1 cellular context compared by ENCODE assay signal in the genomic region with DNA sequence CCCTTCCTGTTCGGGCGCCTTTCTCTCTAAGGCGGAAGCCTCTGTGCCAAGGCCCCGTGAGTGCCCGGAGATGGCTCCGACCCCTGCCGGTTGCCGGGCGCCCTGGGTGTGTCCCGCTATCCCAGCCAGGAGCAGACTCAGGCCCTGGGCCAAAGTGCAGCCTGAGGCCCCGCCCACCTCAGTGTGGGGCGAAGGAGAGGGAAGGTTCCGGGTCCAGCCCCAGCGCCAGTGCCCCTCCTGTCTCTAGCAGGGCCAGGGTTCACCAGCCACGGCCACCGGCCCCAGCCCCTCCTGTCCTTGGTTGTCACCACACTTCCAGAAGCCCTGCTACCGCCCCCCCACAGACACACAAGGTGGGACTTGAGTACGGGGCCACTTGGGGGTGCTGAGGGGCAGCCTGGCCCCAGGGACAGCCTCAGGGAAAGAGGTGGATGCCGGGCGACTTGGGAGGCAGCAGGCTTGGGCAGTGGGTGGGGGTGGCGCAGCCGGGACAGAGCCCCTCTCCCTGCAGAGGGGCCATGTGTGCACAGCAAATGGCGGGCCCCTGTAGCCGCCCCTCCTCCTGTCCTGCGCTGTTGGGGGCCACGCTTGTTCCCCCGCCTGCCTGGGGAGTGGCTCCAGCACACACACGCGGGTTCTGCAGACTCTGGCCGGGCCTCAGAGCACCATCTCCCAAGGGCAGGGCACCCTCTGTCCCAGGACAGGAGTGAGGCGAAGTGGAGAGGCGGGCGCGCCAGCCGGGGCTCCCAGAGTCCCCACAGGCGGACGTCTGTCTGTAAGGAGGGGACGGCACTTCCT.
TF ChIP-seq lines count a peak whose summit lies in the region.

No MANE protein-coding gene starts in this region.

TF ChIP-seq in HepG2, 621 proteins besides CTCF, POLR2A, EP300 and RAD21 (continued from another document and continues in another):
- TF ChIP-seq, protein P1, sequence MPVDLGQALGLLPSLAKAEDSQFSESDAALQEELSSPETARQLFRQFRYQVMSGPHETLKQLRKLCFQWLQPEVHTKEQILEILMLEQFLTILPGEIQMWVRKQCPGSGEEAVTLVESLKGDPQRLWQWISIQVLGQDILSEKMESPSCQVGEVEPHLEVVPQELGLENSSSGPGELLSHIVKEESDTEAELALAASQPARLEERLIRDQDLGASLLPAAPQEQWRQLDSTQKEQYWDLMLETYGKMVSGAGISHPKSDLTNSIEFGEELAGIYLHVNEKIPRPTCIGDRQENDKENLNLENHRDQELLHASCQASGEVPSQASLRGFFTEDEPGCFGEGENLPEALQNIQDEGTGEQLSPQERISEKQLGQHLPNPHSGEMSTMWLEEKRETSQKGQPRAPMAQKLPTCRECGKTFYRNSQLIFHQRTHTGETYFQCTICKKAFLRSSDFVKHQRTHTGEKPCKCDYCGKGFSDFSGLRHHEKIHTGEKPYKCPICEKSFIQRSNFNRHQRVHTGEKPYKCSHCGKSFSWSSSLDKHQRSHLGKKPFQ (CRISPR knock-in tag; IDR thresholded peaks at IDR 0.05; ENCODE audit: insufficient replicate concordance) = no peak
- TF ChIP-seq ARNT (IDR thresholded peaks at IDR 0.05) (no peak), RXRA (CRISPR knock-in tag; IDR thresholded peaks at IDR 0.05) (peak; percentile 66; the same call in 1 of the 2 replicates), RFX5 (IDR thresholded peaks at IDR 0.05; ENCODE audit: low read depth, low read length) (no peak), ZNF138 (CRISPR knock-in tag; IDR thresholded peaks at IDR 0.05; ENCODE audit: low read depth) (no peak), THAP11 (CRISPR knock-in tag; IDR thresholded peaks at IDR 0.05) (peak; percentile 72), ZNF253 (CRISPR knock-in tag; IDR thresholded peaks at IDR 0.05; ENCODE audit: borderline replicate concordance) (no peak; the same call in 1 of the 2 replicates), REPIN1 (CRISPR knock-in tag; IDR thresholded peaks at IDR 0.05; ENCODE audit: borderline replicate concordance, low read depth) (peak; percentile 73), AGO1 (IDR thresholded peaks at IDR 0.05; ENCODE audit: low read depth, low read length, poor library complexity, severe bottlenecking) (peak; percentile 26), XBP1 (CRISPR knock-in tag; IDR thresholded peaks at IDR 0.05) (no peak), ZEB1 (IDR thresholded peaks at IDR 0.05; ENCODE audit: insufficient replicate concordance, low read depth) (no peak), SCMH1 (CRISPR knock-in tag; IDR thresholded peaks at IDR 0.05; ENCODE audit: borderline replicate concordance) (no peak), ZNF629 (CRISPR knock-in tag; conservative IDR thresholded peaks at IDR 0.05) (peak; percentile 51; the same call in 1 of the 2 replicates), NFKB2 (CRISPR knock-in tag; IDR thresholded peaks at IDR 0.05; ENCODE audit: borderline replicate concordance) (peak; percentile 78), ZNF337 (CRISPR knock-in tag; IDR thresholded peaks at IDR 0.05; ENCODE audit: borderline replicate concordance, low read depth) (0 out of 2 replicates have a peak, but pooled peaks have one; percentile 34), ZNF724P (CRISPR knock-in tag; IDR thresholded peaks at IDR 0.05; ENCODE audit: borderline replicate concordance) (no peak), ZSCAN9 (CRISPR knock-in tag; IDR thresholded peaks at IDR 0.05; ENCODE audit: borderline replicate concordance) (peak; percentile 48), ZNF331 (CRISPR knock-in tag; IDR thresholded peaks at IDR 0.05) (peak; percentile 48; the same call in 1 of the 2 replicates), DNMT3B (CRISPR knock-in tag; conservative IDR thresholded peaks at IDR 0.05) (no peak; the same call in 1 of the 2 replicates), SKI (IDR thresholded peaks at IDR 0.05; ENCODE audit: partially characterized antibody) (peak; percentile 85), ZNF737 (CRISPR knock-in tag; IDR thresholded peaks at IDR 0.05; ENCODE audit: borderline replicate concordance) (0 out of 2 replicates have a peak, but pooled peaks have one; percentile 37), ZNF33A (CRISPR knock-in tag; IDR thresholded peaks at IDR 0.05; ENCODE audit: borderline replicate concordance) (no peak), ZNF713 (CRISPR knock-in tag; IDR thresholded peaks at IDR 0.05) (peak; percentile 90; the same call in 1 of the 2 replicates), ARHGAP35 (CRISPR knock-in tag; IDR thresholded peaks at IDR 0.05; ENCODE audit: borderline replicate concordance) (no peak), SRF (IDR thresholded peaks at IDR 0.05; ENCODE audit: low read depth, low read length) (no peak), ZNF605 (CRISPR knock-in tag; IDR thresholded peaks at IDR 0.05) (peak; percentile 94), KLF6 (CRISPR knock-in tag; IDR thresholded peaks at IDR 0.05) (peak; percentile 65; the same call in 1 of the 2 replicates)
- TF ChIP-seq, protein P2, sequence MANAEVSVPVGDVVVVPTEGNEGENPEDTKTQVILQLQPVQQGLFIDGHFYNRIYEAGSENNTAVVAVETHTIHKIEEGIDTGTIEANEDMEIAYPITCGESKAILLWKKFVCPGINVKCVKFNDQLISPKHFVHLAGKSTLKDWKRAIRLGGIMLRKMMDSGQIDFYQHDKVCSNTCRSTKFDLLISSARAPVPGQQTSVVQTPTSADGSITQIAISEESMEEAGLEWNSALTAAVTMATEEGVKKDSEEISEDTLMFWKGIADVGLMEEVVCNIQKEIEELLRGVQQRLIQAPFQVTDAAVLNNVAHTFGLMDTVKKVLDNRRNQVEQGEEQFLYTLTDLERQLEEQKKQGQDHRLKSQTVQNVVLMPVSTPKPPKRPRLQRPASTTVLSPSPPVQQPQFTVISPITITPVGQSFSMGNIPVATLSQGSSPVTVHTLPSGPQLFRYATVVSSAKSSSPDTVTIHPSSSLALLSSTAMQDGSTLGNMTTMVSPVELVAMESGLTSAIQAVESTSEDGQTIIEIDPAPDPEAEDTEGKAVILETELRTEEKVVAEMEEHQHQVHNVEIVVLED (CRISPR knock-in tag; IDR thresholded peaks at IDR 0.05; ENCODE audit: borderline replicate concordance) = peak; percentile 60; the same call in 1 of the 2 replicates
- TF ChIP-seq, protein P3, sequence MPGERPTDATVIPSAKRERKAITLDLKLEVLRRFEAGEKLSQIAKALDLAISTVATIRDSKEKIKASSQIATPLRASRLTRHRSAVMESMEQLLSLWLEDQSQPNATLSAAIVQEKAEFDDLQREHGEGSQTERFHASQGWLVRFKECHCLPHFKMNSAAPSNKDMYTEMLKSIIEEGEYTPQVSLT (CRISPR knock-in tag; IDR thresholded peaks at IDR 0.05; ENCODE audit: borderline replicate concordance, low read depth) = no peak
- TF ChIP-seq, protein P4, sequence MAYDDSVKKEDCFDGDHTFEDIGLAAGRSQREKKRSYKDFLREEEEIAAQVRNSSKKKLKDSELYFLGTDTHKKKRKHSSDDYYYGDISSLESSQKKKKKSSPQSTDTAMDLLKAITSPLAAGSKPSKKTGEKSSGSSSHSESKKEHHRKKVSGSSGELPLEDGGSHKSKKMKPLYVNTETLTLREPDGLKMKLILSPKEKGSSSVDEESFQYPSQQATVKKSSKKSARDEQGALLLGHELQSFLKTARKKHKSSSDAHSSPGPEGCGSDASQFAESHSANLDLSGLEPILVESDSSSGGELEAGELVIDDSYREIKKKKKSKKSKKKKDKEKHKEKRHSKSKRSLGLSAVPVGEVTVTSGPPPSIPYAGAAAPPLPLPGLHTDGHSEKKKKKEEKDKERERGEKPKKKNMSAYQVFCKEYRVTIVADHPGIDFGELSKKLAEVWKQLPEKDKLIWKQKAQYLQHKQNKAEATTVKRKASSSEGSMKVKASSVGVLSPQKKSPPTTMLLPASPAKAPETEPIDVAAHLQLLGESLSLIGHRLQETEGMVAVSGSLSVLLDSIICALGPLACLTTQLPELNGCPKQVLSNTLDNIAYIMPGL (CRISPR knock-in tag; IDR thresholded peaks at IDR 0.05; ENCODE audit: borderline replicate concordance in 1 of 2, low read depth in 1 of 2) = peak; percentile 60 to 79; a peak in 3 of 4 replicates
- TF ChIP-seq, protein P5, sequence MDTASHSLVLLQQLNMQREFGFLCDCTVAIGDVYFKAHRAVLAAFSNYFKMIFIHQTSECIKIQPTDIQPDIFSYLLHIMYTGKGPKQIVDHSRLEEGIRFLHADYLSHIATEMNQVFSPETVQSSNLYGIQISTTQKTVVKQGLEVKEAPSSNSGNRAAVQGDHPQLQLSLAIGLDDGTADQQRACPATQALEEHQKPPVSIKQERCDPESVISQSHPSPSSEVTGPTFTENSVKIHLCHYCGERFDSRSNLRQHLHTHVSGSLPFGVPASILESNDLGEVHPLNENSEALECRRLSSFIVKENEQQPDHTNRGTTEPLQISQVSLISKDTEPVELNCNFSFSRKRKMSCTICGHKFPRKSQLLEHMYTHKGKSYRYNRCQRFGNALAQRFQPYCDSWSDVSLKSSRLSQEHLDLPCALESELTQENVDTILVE (CRISPR knock-in tag; IDR thresholded peaks at IDR 0.05) = peak; percentile 59
- TF ChIP-seq, protein P6, sequence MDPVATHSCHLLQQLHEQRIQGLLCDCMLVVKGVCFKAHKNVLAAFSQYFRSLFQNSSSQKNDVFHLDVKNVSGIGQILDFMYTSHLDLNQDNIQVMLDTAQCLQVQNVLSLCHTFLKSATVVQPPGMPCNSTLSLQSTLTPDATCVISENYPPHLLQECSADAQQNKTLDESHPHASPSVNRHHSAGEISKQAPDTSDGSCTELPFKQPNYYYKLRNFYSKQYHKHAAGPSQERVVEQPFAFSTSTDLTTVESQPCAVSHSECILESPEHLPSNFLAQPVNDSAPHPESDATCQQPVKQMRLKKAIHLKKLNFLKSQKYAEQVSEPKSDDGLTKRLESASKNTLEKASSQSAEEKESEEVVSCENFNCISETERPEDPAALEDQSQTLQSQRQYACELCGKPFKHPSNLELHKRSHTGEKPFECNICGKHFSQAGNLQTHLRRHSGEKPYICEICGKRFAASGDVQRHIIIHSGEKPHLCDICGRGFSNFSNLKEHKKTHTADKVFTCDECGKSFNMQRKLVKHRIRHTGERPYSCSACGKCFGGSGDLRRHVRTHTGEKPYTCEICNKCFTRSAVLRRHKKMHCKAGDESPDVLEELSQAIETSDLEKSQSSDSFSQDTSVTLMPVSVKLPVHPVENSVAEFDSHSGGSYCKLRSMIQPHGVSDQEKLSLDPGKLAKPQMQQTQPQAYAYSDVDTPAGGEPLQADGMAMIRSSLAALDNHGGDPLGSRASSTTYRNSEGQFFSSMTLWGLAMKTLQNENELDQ (CRISPR knock-in tag; IDR thresholded peaks at IDR 0.05; ENCODE audit: borderline replicate concordance) = no peak
- TF ChIP-seq, protein P7, sequence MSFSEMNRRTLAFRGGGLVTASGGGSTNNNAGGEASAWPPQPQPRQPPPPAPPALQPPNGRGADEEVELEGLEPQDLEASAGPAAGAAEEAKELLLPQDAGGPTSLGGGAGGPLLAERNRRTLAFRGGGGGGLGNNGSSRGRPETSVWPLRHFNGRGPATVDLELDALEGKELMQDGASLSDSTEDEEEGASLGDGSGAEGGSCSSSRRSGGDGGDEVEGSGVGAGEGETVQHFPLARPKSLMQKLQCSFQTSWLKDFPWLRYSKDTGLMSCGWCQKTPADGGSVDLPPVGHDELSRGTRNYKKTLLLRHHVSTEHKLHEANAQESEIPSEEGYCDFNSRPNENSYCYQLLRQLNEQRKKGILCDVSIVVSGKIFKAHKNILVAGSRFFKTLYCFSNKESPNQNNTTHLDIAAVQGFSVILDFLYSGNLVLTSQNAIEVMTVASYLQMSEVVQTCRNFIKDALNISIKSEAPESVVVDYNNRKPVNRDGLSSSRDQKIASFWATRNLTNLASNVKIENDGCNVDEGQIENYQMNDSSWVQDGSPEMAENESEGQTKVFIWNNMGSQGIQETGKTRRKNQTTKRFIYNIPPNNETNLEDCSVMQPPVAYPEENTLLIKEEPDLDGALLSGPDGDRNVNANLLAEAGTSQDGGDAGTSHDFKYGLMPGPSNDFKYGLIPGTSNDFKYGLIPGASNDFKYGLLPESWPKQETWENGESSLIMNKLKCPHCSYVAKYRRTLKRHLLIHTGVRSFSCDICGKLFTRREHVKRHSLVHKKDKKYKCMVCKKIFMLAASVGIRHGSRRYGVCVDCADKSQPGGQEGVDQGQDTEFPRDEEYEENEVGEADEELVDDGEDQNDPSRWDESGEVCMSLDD (CRISPR knock-in tag; IDR thresholded peaks at IDR 0.05; ENCODE audit: borderline replicate concordance) = peak; percentile 69; the same call in 1 of the 2 replicates
- TF ChIP-seq, protein P8, sequence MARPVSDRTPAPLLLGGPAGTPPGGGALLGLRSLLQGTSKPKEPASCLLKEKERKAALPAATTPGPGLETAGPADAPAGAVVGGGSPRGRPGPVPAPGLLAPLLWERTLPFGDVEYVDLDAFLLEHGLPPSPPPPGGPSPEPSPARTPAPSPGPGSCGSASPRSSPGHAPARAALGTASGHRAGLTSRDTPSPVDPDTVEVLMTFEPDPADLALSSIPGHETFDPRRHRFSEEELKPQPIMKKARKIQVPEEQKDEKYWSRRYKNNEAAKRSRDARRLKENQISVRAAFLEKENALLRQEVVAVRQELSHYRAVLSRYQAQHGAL (CRISPR knock-in tag; IDR thresholded peaks at IDR 0.05; ENCODE audit: not compliant biosample characterization) = peak; percentile 34
- TF ChIP-seq, protein P9, sequence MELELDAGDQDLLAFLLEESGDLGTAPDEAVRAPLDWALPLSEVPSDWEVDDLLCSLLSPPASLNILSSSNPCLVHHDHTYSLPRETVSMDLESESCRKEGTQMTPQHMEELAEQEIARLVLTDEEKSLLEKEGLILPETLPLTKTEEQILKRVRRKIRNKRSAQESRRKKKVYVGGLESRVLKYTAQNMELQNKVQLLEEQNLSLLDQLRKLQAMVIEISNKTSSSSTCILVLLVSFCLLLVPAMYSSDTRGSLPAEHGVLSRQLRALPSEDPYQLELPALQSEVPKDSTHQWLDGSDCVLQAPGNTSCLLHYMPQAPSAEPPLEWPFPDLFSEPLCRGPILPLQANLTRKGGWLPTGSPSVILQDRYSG (CRISPR knock-in tag; IDR thresholded peaks at IDR 0.05) = peak; percentile 69; the same call in 1 of the 2 replicates
- TF ChIP-seq, protein P10, sequence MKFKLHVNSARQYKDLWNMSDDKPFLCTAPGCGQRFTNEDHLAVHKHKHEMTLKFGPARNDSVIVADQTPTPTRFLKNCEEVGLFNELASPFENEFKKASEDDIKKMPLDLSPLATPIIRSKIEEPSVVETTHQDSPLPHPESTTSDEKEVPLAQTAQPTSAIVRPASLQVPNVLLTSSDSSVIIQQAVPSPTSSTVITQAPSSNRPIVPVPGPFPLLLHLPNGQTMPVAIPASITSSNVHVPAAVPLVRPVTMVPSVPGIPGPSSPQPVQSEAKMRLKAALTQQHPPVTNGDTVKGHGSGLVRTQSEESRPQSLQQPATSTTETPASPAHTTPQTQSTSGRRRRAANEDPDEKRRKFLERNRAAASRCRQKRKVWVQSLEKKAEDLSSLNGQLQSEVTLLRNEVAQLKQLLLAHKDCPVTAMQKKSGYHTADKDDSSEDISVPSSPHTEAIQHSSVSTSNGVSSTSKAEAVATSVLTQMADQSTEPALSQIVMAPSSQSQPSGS (CRISPR knock-in tag; IDR thresholded peaks at IDR 0.05) = no peak; the same call in 1 of the 2 replicates
- TF ChIP-seq, protein P11, sequence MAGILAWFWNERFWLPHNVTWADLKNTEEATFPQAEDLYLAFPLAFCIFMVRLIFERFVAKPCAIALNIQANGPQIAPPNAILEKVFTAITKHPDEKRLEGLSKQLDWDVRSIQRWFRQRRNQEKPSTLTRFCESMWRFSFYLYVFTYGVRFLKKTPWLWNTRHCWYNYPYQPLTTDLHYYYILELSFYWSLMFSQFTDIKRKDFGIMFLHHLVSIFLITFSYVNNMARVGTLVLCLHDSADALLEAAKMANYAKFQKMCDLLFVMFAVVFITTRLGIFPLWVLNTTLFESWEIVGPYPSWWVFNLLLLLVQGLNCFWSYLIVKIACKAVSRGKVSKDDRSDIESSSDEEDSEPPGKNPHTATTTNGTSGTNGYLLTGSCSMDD (CRISPR knock-in tag; IDR thresholded peaks at IDR 0.05) = no peak
- TF ChIP-seq, protein P12, sequence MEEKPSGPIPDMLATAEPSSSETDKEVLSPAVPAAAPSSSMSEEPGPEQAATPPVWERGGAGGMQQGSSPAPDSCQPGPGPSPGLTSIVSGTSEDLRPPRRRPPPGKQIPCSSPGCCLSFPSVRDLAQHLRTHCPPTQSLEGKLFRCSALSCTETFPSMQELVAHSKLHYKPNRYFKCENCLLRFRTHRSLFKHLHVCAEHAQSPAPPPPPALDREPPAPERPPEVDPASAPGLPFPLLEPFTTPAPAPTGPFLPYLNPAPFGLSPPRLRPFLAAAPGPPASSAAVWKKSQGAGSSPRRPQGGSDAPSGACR (CRISPR knock-in tag; IDR thresholded peaks at IDR 0.05) = peak; percentile 46
